ENCODE assay signal across 23 cellular contexts in the genomic region with DNA sequence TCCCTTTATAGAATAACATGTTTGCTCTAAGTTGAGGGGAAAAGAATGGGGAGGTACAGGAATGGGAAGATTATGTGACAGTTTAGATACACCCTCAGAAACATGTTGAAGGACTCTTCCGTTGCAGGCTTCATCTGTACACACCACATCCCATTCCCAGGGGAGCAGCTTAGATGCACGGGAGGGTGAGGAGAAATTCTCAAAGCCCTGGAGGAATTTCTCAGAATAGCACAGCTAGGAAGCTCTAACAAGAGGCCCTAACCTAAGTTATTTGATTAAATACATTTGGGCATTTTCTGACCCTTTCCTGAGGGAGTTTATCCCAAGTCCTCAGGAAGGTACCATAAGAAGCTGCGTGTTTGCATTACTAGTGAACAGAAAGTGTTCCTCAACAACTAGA.
"Had no signal": no experiment of that assay in that cellular context is flagged by ENCODE, and none has a peak within 500 bp of the region (broad histone marks: within the 10 kb centered on the region; RNA-seq: fewer than 3 reads in every experiment).

No MANE protein-coding gene starts in this region.

- H3K4me3 ChIP-seq: body of pancreas, K562 had no signal

- H3K4me1 ChIP-seq: body of pancreas had no signal

- H3K4me2 ChIP-seq: SK-N-SH had no signal

- H3K27me3 Mint-ChIP-seq: activated naive CD8-positive, alpha-beta T cell treated with anti-CD3 and anti-CD28 coated beads, Interleukin-2, amount 10 ng/mL, durations not matched to agents 7 days and 5 days had no signal

- H3K27ac Mint-ChIP-seq: activated CD8-positive, alpha-beta T cell treated with anti-CD3 and anti-CD28 coated beads, Interleukin-2, amount 10 ng/mL, durations not matched to agents 7 days and 5 days; activated naive CD8-positive, alpha-beta T cell treated with anti-CD3 and anti-CD28 coated beads, Interleukin-2, amount 10 ng/mL, durations not matched to agents 7 days and 5 days had no signal

- H3K27ac ChIP-seq: body of pancreas had no signal

- H3K9ac ChIP-seq: SK-N-SH had no signal

- H3K27me3 ChIP-seq: body of pancreas had no signal

- H3K4me3 Mint-ChIP-seq: activated CD8-positive, alpha-beta T cell treated with anti-CD3 and anti-CD28 coated beads, Interleukin-2, amount 10 ng/mL, durations not matched to agents 7 days and 5 days; activated naive CD8-positive, alpha-beta T cell treated with anti-CD3 and anti-CD28 coated beads, Interleukin-2, amount 10 ng/mL, durations not matched to agents 7 days and 5 days had no signal

- H3K9me3 ChIP-seq: body of pancreas, SK-N-SH had no signal

- H3K4me1 Mint-ChIP-seq: activated naive CD8-positive, alpha-beta T cell treated with anti-CD3 and anti-CD28 coated beads, Interleukin-2, amount 10 ng/mL, durations not matched to agents 7 days and 5 days had no signal

- H3K36me3 Mint-ChIP-seq: activated naive CD8-positive, alpha-beta T cell treated with anti-CD3 and anti-CD28 coated beads, Interleukin-2, amount 10 ng/mL, durations not matched to agents 7 days and 5 days had no signal

- DNase-seq: activated CD4-positive, alpha-beta T cell treated with anti-CD3 and anti-CD28 coated beads for 4 hours; activated CD4-positive, alpha-beta T cell treated with anti-CD3 and anti-CD28 coated beads, Interleukin-2, amount 50 U/mL, for 4 hours; activated CD8-positive, alpha-beta memory T cell treated with anti-CD3 and anti-CD28 coated beads, Interleukin-2, amount 50 U/mL, for 48 hours; activated CD8-positive, alpha-beta T cell treated with anti-CD3 and anti-CD28 coated beads, Interleukin-2, amount 10 ng/mL, durations not matched to agents 7 days and 5 days; activated naive CD4-positive, alpha-beta T cell treated with anti-CD3 and anti-CD28 coated beads, Interleukin-2, amount 50 U/mL, for 16 hours; activated naive CD8-positive, alpha-beta T cell treated with anti-CD3 and anti-CD28 coated beads, Interleukin-2, amount 10 ng/mL, durations not matched to agents 7 days and 5 days; activated T-cell treated with anti-CD3 and anti-CD28 coated beads, Interleukin-2, amount 50 U/mL, for 1 hour; aorta; body of pancreas; central memory CD4-positive, alpha-beta T cell; Karpas-422; NCI-H1105 treated with DMSO at 0.1 percent for 48 hours; NCI-H1436 treated with DMSO at 0.1 percent for 48 hours; NCI-H187; NCI-H2081; NCI-H524; NCI-H748 treated with DMSO at 0.1 percent for 48 hours; NK-92 treated with Interleukin-12 subunit alpha and Interleukin-12 subunit beta, amount 100 ng/mL, for 24 hours; OCI-M1; RPMI8226; SK-N-SH; T-helper 1 cell had no signal
